Comparison of ENCODE assay signal across 24 cellular contexts in genomic region chr4:54556081-54556480, GRCh38.
"Had no signal": no experiment of that assay in that cellular context is flagged by ENCODE, and none has a peak within 500 bp of the region (broad histone marks: within the 10 kb centered on the region; RNA-seq: fewer than 3 reads in every experiment).

No MANE protein-coding gene starts in this region.

- H3K4me1 Mint-ChIP-seq: activated naive CD8-positive, alpha-beta T cell treated with anti-CD3 and anti-CD28 coated beads, Interleukin-2, amount 50 U/mL, for 24 hours had no signal

- H3K9me3 Mint-ChIP-seq: activated naive CD4-positive, alpha-beta T cell treated with anti-CD3 and anti-CD28 coated beads, Interleukin-2, amount 50 U/mL, for 72 hours; activated naive CD8-positive, alpha-beta T cell treated with anti-CD3 and anti-CD28 coated beads, Interleukin-2, amount 50 U/mL, for 24 hours; activated T-cell treated with anti-CD3 and anti-CD28 coated beads, Interleukin-2, amount 50 U/mL, for 4 hours had no signal

- H3K36me3 ChIP-seq: ascending aorta, SJSA1 had no signal

- H3K4me3 ChIP-seq: ascending aorta, body of pancreas, SJSA1 had no signal

- H3K27me3 Mint-ChIP-seq: activated naive CD8-positive, alpha-beta T cell treated with anti-CD3 and anti-CD28 coated beads, Interleukin-2, amount 50 U/mL, for 24 hours had no signal

- H3K9me3 ChIP-seq: ascending aorta, body of pancreas, SJSA1 had no signal

- H3K27me3 ChIP-seq: ascending aorta, body of pancreas had no signal

- H3K27ac Mint-ChIP-seq: activated naive CD4-positive, alpha-beta T cell treated with anti-CD3 and anti-CD28 coated beads, Interleukin-2, amount 50 U/mL, for 72 hours; activated naive CD8-positive, alpha-beta T cell treated with anti-CD3 and anti-CD28 coated beads, Interleukin-2, amount 50 U/mL, for 24 hours; T-helper 1 cell treated with Interleukin-12 subunit alpha and Interleukin-12 subunit beta and Interleukin-4 antibody, amounts not matched to agents 30 μg/mL and 1 μg/mL, for 36 hours had no signal

- H3K27ac ChIP-seq: ascending aorta, body of pancreas, SJSA1 had no signal

- ATAC-seq: activated naive CD4-positive, alpha-beta T cell treated with anti-CD3 and anti-CD28 coated beads, Interleukin-2, amount 50 U/mL, for 72 hours; activated naive CD8-positive, alpha-beta T cell treated with anti-CD3 and anti-CD28 coated beads, Interleukin-2, amount 50 U/mL, for 24 hours; activated T-cell treated with anti-CD3 and anti-CD28 coated beads, Interleukin-2, amount 50 U/mL, for 4 hours; body of pancreas; SK-N-SH treated with all-trans-retinoic acid at 6 μM for 48 hours had no signal

- H3K4me3 Mint-ChIP-seq: activated naive CD8-positive, alpha-beta T cell treated with anti-CD3 and anti-CD28 coated beads, Interleukin-2, amount 50 U/mL, for 24 hours; activated T-cell treated with anti-CD3 and anti-CD28 coated beads, Interleukin-2, amount 50 U/mL, for 4 hours; T-helper 1 cell treated with Interleukin-12 subunit alpha and Interleukin-12 subunit beta and Interleukin-4 antibody, amounts not matched to agents 30 μg/mL and 1 μg/mL, for 36 hours had no signal

- H3K36me3 Mint-ChIP-seq: activated naive CD4-positive, alpha-beta T cell treated with anti-CD3 and anti-CD28 coated beads, Interleukin-2, amount 50 U/mL, for 72 hours had no signal

- H3K4me1 ChIP-seq: ascending aorta, SJSA1 had no signal

- DNase-seq: activated CD4-positive, alpha-beta T cell treated with anti-CD3 and anti-CD28 coated beads for 48 hours; activated CD4-positive, alpha-beta T cell treated with anti-CD3 and anti-CD28 coated beads, Interleukin-2, amount 50 U/mL, for 48 hours; activated CD4-positive, CD25-positive, alpha-beta regulatory T cell treated with anti-CD3 and anti-CD28 coated beads, Interleukin-2, amount 50 U/mL, for 72 hours; activated CD8-positive, alpha-beta memory T cell treated with anti-CD3 and anti-CD28 coated beads for 24 hours; activated effector memory CD4-positive, alpha-beta T cell treated with anti-CD3 and anti-CD28 coated beads, Interleukin-2, amount 50 U/mL, for 16 hours; activated naive CD4-positive, alpha-beta T cell treated with Interleukin-2 at 50 U/mL for 16 hours; activated naive CD8-positive, alpha-beta T cell treated with anti-CD3 and anti-CD28 coated beads, Interleukin-2, amount 50 U/mL, for 24 hours; activated T-cell treated with anti-CD3 and anti-CD28 coated beads, Interleukin-2, amount 50 U/mL, for 4 hours; amniotic stem cell; body of pancreas; central memory CD4-positive, alpha-beta T cell; KBM-7; NCI-H1048; NCI-H187 treated with DMSO at 0.1 percent for 48 hours; NCI-H2107; NCI-H2171 treated with DMSO at 0.1 percent for 48 hours; NCI-H526 treated with DMSO at 0.1 percent for 48 hours; NCI-H82; SHP77 had no signal
